24 cellular contexts compared by ENCODE assay signal in genomic region chr4:31788676-31789075, GRCh38.
DNase-seq lines count a peak whose midpoint lies in the region; ATAC-seq, FAIRE-seq and TF ChIP-seq lines count a peak whose summit lies in the region.
"Had no signal": no experiment of that assay in that cellular context is flagged by ENCODE, and none has a peak within 500 bp of the region (broad histone marks: within the 10 kb centered on the region; RNA-seq: fewer than 3 reads in every experiment).

No MANE protein-coding gene starts in this region.

- H2AFZ ChIP-seq in GM23338: no peak overlapping the region
- peak overlapping the region; percentile 59 for H2AFZ ChIP-seq in SU-DHL-6 (ENCODE audit: low read depth, low read length, severe bottlenecking)
- no peak overlapping the region for H2AFZ ChIP-seq in trophoblast cell (ENCODE audit: insufficient read depth, low read length, poor library complexity)

- no peak overlapping the region for H3K14ac ChIP-seq in trophoblast cell (ENCODE audit: low read length)

- H3K27ac Mint-ChIP-seq in GM23338: no peak overlapping the region

- H3K18ac ChIP-seq in trophoblast cell (ENCODE audit: low read length): no peak overlapping the region

- no peaks in the 10 kb centered on the region for H3K27me3 ChIP-seq in GM23338 (ENCODE audit: insufficient read depth)
- no peaks in the 10 kb centered on the region for H3K27me3 ChIP-seq in SU-DHL-6 (ENCODE audit: low read length)
- H3K27me3 ChIP-seq in trophoblast cell (ENCODE audit: insufficient read depth, low read length): no peaks in the 10 kb centered on the region
- H3K27me3 ChIP-seq: BE2C, SJCRH30 had no signal

- no peak overlapping the region for H3K9ac ChIP-seq in SU-DHL-6 (ENCODE audit: low read length)
- H3K9ac ChIP-seq in trophoblast cell (ENCODE audit: low read length): no peak overlapping the region

- H3K9me3 Mint-ChIP-seq in GM23338: no peaks in the 10 kb centered on the region

- H3K9me2 ChIP-seq in GM23338 (ENCODE audit: insufficient read depth): no peaks in the 10 kb centered on the region
- H3K9me2 ChIP-seq in SU-DHL-6 (replicated peaks; ENCODE audit: insufficient read depth, low read length): no peaks in the 10 kb centered on the region

- DNase-seq in GM23338 (ENCODE audit: low spot score): peak; percentile 3
- DNase-seq in iPS-NIHi11 (ENCODE audit: low spot score): peak; percentile 7
- peak; percentile 31 to 72 for DNase-seq in trophoblast cell
- no peak for DNase-seq in GM19239 (ENCODE audit: insufficient read length, low spot score)
- DNase-seq in NCI-H187 (lab: John Stamatoyannopoulos, UW): no peak
- DNase-seq: BE2C, DMS79, GOT3, KBM-7, MM.1S, NCI-H1048, NCI-H1417 treated with DMSO at 0.1 percent for 48 hours, NCI-H2029, NCI-H2227 treated with DMSO at 0.1 percent for 48 hours, NCI-H524, NCI-H82, SJCRH30 had no signal

- H3K4me3 ChIP-seq in GM23338 (no peak overlapping the region), SU-DHL-6 (ENCODE audit: insufficient read depth, low read length, poor library complexity, severe bottlenecking) (no peak overlapping the region), trophoblast cell (ENCODE audit: low read depth, low read length) (no peak overlapping the region)
- H3K4me3 ChIP-seq: A549, GM12878, SJCRH30 had no signal

- H3K27me3 Mint-ChIP-seq in GM23338 (ENCODE audit: insufficient read depth, low read depth, poor library complexity): no peaks in the 10 kb centered on the region

- no peak for TF ChIP-seq CTCF in GM23338 (conservative IDR thresholded peaks at IDR 0.05; ENCODE audit: low read depth in 2 of 2)
- no peak for TF ChIP-seq CTCF in SU-DHL-6 (IDR thresholded peaks at IDR 0.05; ENCODE audit: insufficient read depth, low read length, poor library complexity, severe bottlenecking)

- peaks cover 5% of the 10 kb centered on the region for H3K4me1 ChIP-seq in GM23338 (ENCODE audit: insufficient read depth)
- H3K4me1 ChIP-seq in trophoblast cell (ENCODE audit: control insufficient read depth in 1 of 2, insufficient read depth in 2 of 2, low read length in 2 of 2): no peaks in the 10 kb centered on the region
- H3K4me1 ChIP-seq: A549, BE2C, SJCRH30 had no signal

- no peak overlapping the region for H4K91ac ChIP-seq in trophoblast cell (ENCODE audit: low read depth, low read length)

- no peaks in the 10 kb centered on the region for H3K9me3 ChIP-seq in SU-DHL-6 (ENCODE audit: insufficient read depth, low read length)
- H3K9me3 ChIP-seq in trophoblast cell (ENCODE audit: insufficient read depth, low read depth, low read length): no peaks in the 10 kb centered on the region
- H3K9me3 ChIP-seq: A549, BE2C, SJCRH30 had no signal

- no peaks in the 10 kb centered on the region for H3K4me1 Mint-ChIP-seq in GM23338

- no peak overlapping the region for H2BK5ac ChIP-seq in trophoblast cell (ENCODE audit: low read depth, low read length, poor library complexity)

- H3K79me2 ChIP-seq in GM23338 (replicated peaks; ENCODE audit: insufficient read depth): no peaks in the 10 kb centered on the region
- no peaks in the 10 kb centered on the region for H3K79me2 ChIP-seq in SU-DHL-6 (ENCODE audit: insufficient read depth, low read length)
- H3K79me2 ChIP-seq in trophoblast cell (ENCODE audit: control insufficient read depth, insufficient read depth, low read length, poor library complexity): no peaks in the 10 kb centered on the region

- H3F3A ChIP-seq in GM23338 (replicated peaks; ENCODE audit: low read depth): no peaks in the 10 kb centered on the region
- no peaks in the 10 kb centered on the region for H3F3A ChIP-seq in SU-DHL-6 (ENCODE audit: insufficient read depth)

- no CpG with 5 or more reads among the region's 2 CpGs for WGBS in trophoblast cell (ENCODE audit: extremely low coverage, insufficient coverage, insufficient read length)

- ATAC-seq in GM23338 (no peak), HG03520 (IDR thresholded peaks at IDR 0.05; ENCODE audit: unreplicated experiment) (no peak)
- ATAC-seq: A549, GM12878, HepG2 had no signal

- H2BK12ac ChIP-seq in trophoblast cell (ENCODE audit: low read length): no peak overlapping the region

- H4K8ac ChIP-seq in trophoblast cell (ENCODE audit: low read depth, low read length): no peak overlapping the region

- H3K36me3 Mint-ChIP-seq in GM23338 (ENCODE audit: low read depth): no peaks in the 10 kb centered on the region

- H2BK120ac ChIP-seq in trophoblast cell (ENCODE audit: insufficient read depth, low read length, poor library complexity): no peak overlapping the region

- H3K4ac ChIP-seq in trophoblast cell (ENCODE audit: low read depth, low read length): no peak overlapping the region

- H3K4me3 Mint-ChIP-seq in GM23338: no peak overlapping the region

- no peak overlapping the region for H2AK5ac ChIP-seq in trophoblast cell (ENCODE audit: low read length)

- no peak overlapping the region for H4K12ac ChIP-seq in trophoblast cell (ENCODE audit: low read depth, low read length)

- no peak overlapping the region for H3K23ac ChIP-seq in trophoblast cell (ENCODE audit: low read length)

- no peak overlapping the region for H3K27ac ChIP-seq in GM23338 (ENCODE audit: low read depth)
- H3K27ac ChIP-seq in SU-DHL-6 (ENCODE audit: low read depth, low read length): no peak overlapping the region
- no peak overlapping the region for H3K27ac ChIP-seq in trophoblast cell (ENCODE audit: low read depth, low read length)
- H3K27ac ChIP-seq: A549, HL-60, SJCRH30 had no signal

- no peaks in the 10 kb centered on the region for H3K36me3 ChIP-seq in GM23338 (ENCODE audit: insufficient read depth)
- no peaks in the 10 kb centered on the region for H3K36me3 ChIP-seq in SU-DHL-6 (ENCODE audit: low read length)
- H3K36me3 ChIP-seq in trophoblast cell (ENCODE audit: control insufficient read depth in 1 of 2, insufficient read depth in 2 of 2, low read length in 2 of 2): no peaks in the 10 kb centered on the region
- H3K36me3 ChIP-seq: BE2C, SJCRH30 had no signal

- H3K79me1 ChIP-seq in trophoblast cell (ENCODE audit: low read length): no peaks in the 10 kb centered on the region

- H3K4me2 ChIP-seq in GM23338 (no peak overlapping the region), SU-DHL-6 (ENCODE audit: low read depth, low read length, poor library complexity, severe bottlenecking) (no peak overlapping the region), trophoblast cell (ENCODE audit: low read length) (no peak overlapping the region)
- H3K4me2 ChIP-seq: A549 had no signal

- no peaks in the 10 kb centered on the region for H4K20me1 ChIP-seq in GM23338 (replicated peaks; ENCODE audit: insufficient read depth)
- no peaks in the 10 kb centered on the region for H4K20me1 ChIP-seq in SU-DHL-6 (ENCODE audit: low read depth, low read length)

- no peak for FAIRE-seq in GM19239 (lab: Jason Lieb, UNC)
- FAIRE-seq: A549, GM12878, HepG2, RCC 7860 had no signal

TF ChIP-seq in GM23338, 12 proteins besides CTCF, POLR2A, EP300 and RAD21 (continues in another document):
- TF ChIP-seq STAT1 (IDR thresholded peaks at IDR 0.05; ENCODE audit: unreplicated experiment) (no peak), EZH2phosphoT487 (IDR thresholded peaks at IDR 0.05; ENCODE audit: unreplicated experiment) (no peak)

Comparison
In these comparisons a context has a peak if more than half of its experiments do, and no peak if none do; other contexts are left out.
1. DNase-seq: peak in GM23338 (single experiment), iPS-NIHi11 (single experiment) and trophoblast cell (2 of 2); none in GM19239 (single experiment) and NCI-H187 (0 of 2).